Comparison of ENCODE assay signal across 6 cellular contexts in the genomic region with DNA sequence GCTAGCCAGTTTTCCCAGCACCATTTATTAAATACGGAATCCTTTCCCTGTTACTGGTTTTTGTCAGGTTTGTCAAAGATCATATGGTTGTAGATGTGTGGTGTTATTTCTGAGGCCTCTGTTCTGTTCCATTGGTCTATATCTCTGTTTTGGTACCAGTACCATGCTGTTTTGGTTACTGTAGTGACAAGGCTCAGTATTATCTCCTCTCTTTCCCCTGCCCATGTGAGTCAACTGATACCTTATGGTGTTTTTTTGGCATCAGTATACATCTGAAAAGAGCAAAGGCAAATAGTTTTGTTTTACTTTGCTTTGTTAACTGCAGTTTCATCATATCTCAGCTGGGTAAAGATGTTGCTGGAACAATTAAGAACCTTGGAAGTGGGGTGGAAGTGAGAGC. TPM values are rescaled to one million over a fixed set of nuclear protein-coding genes. Genes with fewer than 3 reads are reported as not detected.
"Had no signal": no experiment of that assay in that cellular context is flagged by ENCODE, and none has a peak within 500 bp of the region (broad histone marks: within the 10 kb centered on the region; RNA-seq: fewer than 3 reads in every experiment).

No MANE protein-coding gene starts in this region.

RNA-seq across cellular contexts. Expression of a gene that starts 41.3 kb away (rescaled TPM):
- total RNA-seq: naive thymus-derived CD4-positive, alpha-beta T cell; natural killer cell; osteocyte; pulmonary artery endothelial cell; skeletal muscle tissue; thoracic aorta had no signal
